11 cellular contexts compared by ENCODE assay signal in the genomic region with DNA sequence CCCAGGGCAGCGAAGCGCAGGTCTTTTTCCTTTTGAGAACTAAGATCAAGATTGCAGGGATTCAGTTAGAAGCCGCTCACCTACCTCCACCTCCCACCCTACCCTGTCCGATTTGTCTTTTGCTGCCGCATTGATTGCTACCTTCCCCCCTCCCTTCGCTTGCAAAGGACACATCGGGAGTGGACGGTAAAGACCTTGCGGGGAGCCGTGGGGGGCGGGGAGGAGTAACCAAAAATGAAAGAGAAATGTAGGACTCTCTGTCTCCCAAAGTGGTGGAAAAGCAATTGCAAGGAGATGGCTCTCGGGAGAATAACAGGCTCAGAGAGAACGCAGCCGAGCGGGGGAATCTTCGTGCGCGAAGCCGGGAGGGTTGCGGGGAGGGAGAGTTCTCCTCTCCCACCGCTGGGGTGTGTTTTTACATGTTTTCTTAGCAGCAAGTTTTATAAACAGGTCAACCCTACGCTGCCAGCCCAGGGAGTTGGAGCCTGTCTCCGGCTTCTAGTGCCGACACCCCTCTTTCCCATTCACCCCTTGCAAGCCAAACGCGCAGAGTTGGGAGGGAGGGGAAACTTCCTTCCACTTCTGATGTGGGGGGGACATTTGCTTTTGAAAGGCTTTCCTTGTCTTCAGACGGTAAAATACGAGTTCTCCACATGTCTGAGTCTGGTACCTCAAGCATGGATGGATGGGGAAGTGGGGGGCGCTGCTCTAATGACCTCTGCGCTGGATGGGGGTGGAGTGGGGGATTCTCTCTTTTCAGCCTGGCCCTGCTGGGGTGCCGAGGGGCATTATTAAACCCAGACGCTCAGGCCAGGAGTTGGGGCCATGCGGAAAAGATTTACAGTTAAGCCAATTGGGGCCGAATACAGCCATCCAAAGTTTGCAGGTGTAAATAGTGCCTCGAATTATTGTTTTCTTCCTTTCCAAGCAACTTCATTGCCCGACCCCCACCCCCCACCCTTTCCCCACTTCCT. TPM values are rescaled to one million over a fixed set of nuclear protein-coding genes. Genes with fewer than 3 reads are reported as not detected.
DNase-seq lines count a peak whose midpoint lies in the region; ATAC-seq, FAIRE-seq and TF ChIP-seq lines count a peak whose summit lies in the region.
"Had no signal": no experiment of that assay in that cellular context is flagged by ENCODE, and none has a peak within 500 bp of the region (broad histone marks: within the 10 kb centered on the region; RNA-seq: fewer than 3 reads in every experiment).

No MANE protein-coding gene starts in this region.

- DNase-seq in HFFc6 (no peak), colonic mucosa (no peak), left lung (no peak), small intestine (no peak), OCI-M1 (lab: John Stamatoyannopoulos, UW) (no peak)
- DNase-seq in stimulated activated naive B cell treated with anti-CD40 and anti-IgM and Interleukin-4, amounts not matched to agents 10 μg/mL and 1 μg/mL and 100 μg/mL, for 72 hours: no peak
- DNase-seq in activated T-cell treated with anti-CD3 and anti-CD28 coated beads, Interleukin-2, amount 50 U/mL, for 4 hours: no peak
- DNase-seq: effector memory CD4-positive, alpha-beta T cell; Karpas-422 had no signal

- H3K27me3 ChIP-seq in colonic mucosa (peaks cover 73% of the 10 kb centered on the region), left lung (peaks cover 30 to 100% of the 10 kb centered on the region in 2 donors), small intestine (ENCODE audit: control insufficient read depth in 2 of 2, insufficient read depth in 2 of 2, low read length in 2 of 2) (peaks cover 0 to 44% of the 10 kb centered on the region in 2 donors)

- H3K9ac ChIP-seq in colonic mucosa (ENCODE audit: low read depth in 2 of 2, low read length in 2 of 2): peak overlapping the region in 1 of 2 donors; percentile 63

- ATAC-seq in left lung (peak; percentile 27), HG03135 (IDR thresholded peaks at IDR 0.05; ENCODE audit: unreplicated experiment) (no peak)
- ATAC-seq in stimulated activated naive B cell treated with anti-CD40 and anti-IgM and Interleukin-4, amounts not matched to agents 10 μg/mL and 1 μg/mL and 100 μg/mL, for 72 hours (replicated peaks): no peak
- no peak for ATAC-seq in activated T-cell treated with anti-CD3 and anti-CD28 coated beads, Interleukin-2, amount 50 U/mL, for 4 hours

- TF ChIP-seq CTCF in HFFc6 (IDR thresholded peaks at IDR 0.05) (peak; percentile 45), colonic mucosa (IDR thresholded peaks at IDR 0.05) (no peak), left lung (IDR thresholded peaks at IDR 0.05) (no peak)

- no peaks in the 10 kb centered on the region for H3K9me3 Mint-ChIP-seq in HFFc6
- H3K9me3 Mint-ChIP-seq in stimulated activated naive B cell treated with anti-CD40 and anti-IgM and Interleukin-4, amounts not matched to agents 10 μg/mL and 1 μg/mL and 100 μg/mL, for 72 hours: no peaks in the 10 kb centered on the region
- H3K9me3 Mint-ChIP-seq in activated T-cell treated with anti-CD3 and anti-CD28 coated beads, Interleukin-2, amount 50 U/mL, for 4 hours: no peaks in the 10 kb centered on the region

- H3K4me1 ChIP-seq in colonic mucosa (no peaks in the 10 kb centered on the region), left lung (no peaks in the 10 kb centered on the region), small intestine (ENCODE audit: control insufficient read depth in 2 of 2, insufficient read depth in 1 of 2, low read depth in 1 of 2, low read length in 1 of 2) (peaks cover 0 to 2% of the 10 kb centered on the region in 2 donors)

- peaks cover 5% of the 10 kb centered on the region for H3K27me3 Mint-ChIP-seq in HFFc6 (ENCODE audit: insufficient read depth)
- peaks cover 75 to 99% of the 10 kb centered on the region in 2 donors for H3K27me3 Mint-ChIP-seq in stimulated activated naive B cell treated with anti-CD40 and anti-IgM and Interleukin-4, amounts not matched to agents 10 μg/mL and 1 μg/mL and 100 μg/mL, for 72 hours
- peaks cover 95% of the 10 kb centered on the region for H3K27me3 Mint-ChIP-seq in activated T-cell treated with anti-CD3 and anti-CD28 coated beads, Interleukin-2, amount 50 U/mL, for 4 hours (ENCODE audit: low read depth)

- intact Hi-C loops in colonic mucosa (cut with DNase I) (no loop called here), left lung (cut with DNase I) (no loop called here)

- H3K36me3 Mint-ChIP-seq in HFFc6 (ENCODE audit: low read depth): no peaks in the 10 kb centered on the region
- H3K36me3 Mint-ChIP-seq in stimulated activated naive B cell treated with anti-CD40 and anti-IgM and Interleukin-4, amounts not matched to agents 10 μg/mL and 1 μg/mL and 100 μg/mL, for 72 hours: no peaks in the 10 kb centered on the region
- no peaks in the 10 kb centered on the region for H3K36me3 Mint-ChIP-seq in activated T-cell treated with anti-CD3 and anti-CD28 coated beads, Interleukin-2, amount 50 U/mL, for 4 hours (ENCODE audit: insufficient read depth)

- H3K4me3 ChIP-seq in colonic mucosa (peak overlapping the region; percentile 11), left lung (peak overlapping the region; percentile 18 to 21), small intestine (ENCODE audit: low read depth in 1 of 2, low read length in 2 of 2) (peak overlapping the region in 1 of 2 donors; percentile 33)

- H3K27ac ChIP-seq in colonic mucosa (no peak overlapping the region), left lung (peak overlapping the region in 1 of 2 donors; percentile 28), small intestine (ENCODE audit: low read depth in 1 of 2, low read length in 1 of 2) (peak overlapping the region in 1 of 2 donors; percentile 29)
- H3K27ac ChIP-seq: neutrophil had no signal

- 3 to 8% (median 5%) methylated on average over 35 to 36 of the region's 36 CpGs for WGBS in small intestine, 3 donors

- peaks cover 65% of the 10 kb centered on the region for H3K4me1 Mint-ChIP-seq in HFFc6 (ENCODE audit: low read depth)
- peaks cover 5 to 11% of the 10 kb centered on the region in 2 donors for H3K4me1 Mint-ChIP-seq in stimulated activated naive B cell treated with anti-CD40 and anti-IgM and Interleukin-4, amounts not matched to agents 10 μg/mL and 1 μg/mL and 100 μg/mL, for 72 hours
- no peaks in the 10 kb centered on the region for H3K4me1 Mint-ChIP-seq in activated T-cell treated with anti-CD3 and anti-CD28 coated beads, Interleukin-2, amount 50 U/mL, for 4 hours (ENCODE audit: low read depth)

- H3K4me3 Mint-ChIP-seq in HFFc6: peak overlapping the region; percentile 96
- no peak overlapping the region for H3K4me3 Mint-ChIP-seq in stimulated activated naive B cell treated with anti-CD40 and anti-IgM and Interleukin-4, amounts not matched to agents 10 μg/mL and 1 μg/mL and 100 μg/mL, for 72 hours
- H3K4me3 Mint-ChIP-seq in activated T-cell treated with anti-CD3 and anti-CD28 coated beads, Interleukin-2, amount 50 U/mL, for 4 hours: no peak overlapping the region

- FAIRE-seq in small intestine (lab: Jason Lieb, UNC): no peak

- peak overlapping the region; percentile 100 for H3K27ac Mint-ChIP-seq in HFFc6
- H3K27ac Mint-ChIP-seq in stimulated activated naive B cell treated with anti-CD40 and anti-IgM and Interleukin-4, amounts not matched to agents 10 μg/mL and 1 μg/mL and 100 μg/mL, for 72 hours: peak overlapping the region; percentile 22

- no peaks in the 10 kb centered on the region for H3K36me3 ChIP-seq in colonic mucosa
- H3K36me3 ChIP-seq in left lung: no peaks in the 10 kb centered on the region
- no peaks in the 10 kb centered on the region for H3K36me3 ChIP-seq in small intestine (ENCODE audit: control insufficient read depth in 2 of 2, insufficient read depth in 2 of 2, low read length in 2 of 2)
- H3K36me3 ChIP-seq: neutrophil had no signal

- no peaks in the 10 kb centered on the region for H3K9me3 ChIP-seq in colonic mucosa
- no peaks in the 10 kb centered on the region for H3K9me3 ChIP-seq in left lung
- H3K9me3 ChIP-seq in small intestine (ENCODE audit: control insufficient read depth, low read depth): no peaks in the 10 kb centered on the region
- H3K9me3 ChIP-seq: neutrophil had no signal

RNA-seq across cellular contexts. Expression of gene TBX3, which starts 8.9 kb away (rescaled TPM):
- total RNA-seq in HFFc6 (2021; fragmentation: NEBNext Ultra II Directional; extraction: Animal tissue kit (Norgen Biotek cat#: 25700)): 100 to 1,000 TPM; 108 to 145 (median 127) TPM
- 1 to 10 TPM; 4.8 to 7.2 TPM for total RNA-seq in colonic mucosa
- 10 to 100 TPM; 28.3 to 48.1 TPM for total RNA-seq in left lung
- total RNA-seq in activated T-cell treated with anti-CD3 and anti-CD28 coated beads, Interleukin-2, amount 50 U/mL, for 4 hours: under 1 TPM; 0.18 to 0.30 (median 0.24) TPM
- 100 to 1,000 TPM in 1 of 3 donors, 10 to 100 TPM in 2; 18.8 to 104 (median 53.5) TPM for polyA plus RNA-seq in small intestine

Comparison
In these comparisons a context has a peak if more than half of its experiments do, and no peak if none do; other contexts are left out.
1. RNA of gene TBX3, which starts 8.9 kb away (total RNA-seq): 108 to 145 TPM in HFFc6, 28.3 to 48.1 TPM in left lung and 4.8 to 7.2 TPM in colonic mucosa; 0.18 to 0.30 TPM in activated T-cell treated with anti-CD3 and anti-CD28 coated beads, Interleukin-2, amount 50 U/mL, for 4 hours; every median in the first group is over 4 times any median in the second.